ENCODE assay signal across 8 cellular contexts in genomic region chr7:35528381-35528977, GRCh38.
"Had no signal": no experiment of that assay in that cellular context is flagged by ENCODE, and none has a peak within 500 bp of the region (broad histone marks: within the 10 kb centered on the region; RNA-seq: fewer than 3 reads in every experiment).

No MANE protein-coding gene starts in this region.

- H3K4me1 ChIP-seq: HAP-1 had no signal

- H3K9me3 ChIP-seq: HAP-1 had no signal

- H3K36me3 ChIP-seq: HAP-1 had no signal

- H3K4me2 ChIP-seq: GM23338 had no signal

- H3K4me3 Mint-ChIP-seq: GM23338, HFFc6 had no signal

- DNase-seq: H7, HFFc6, IMR-90 had no signal

- ATAC-seq: GM23338, HCT116, K562 had no signal

- H3K4me1 Mint-ChIP-seq: GM23338 had no signal

- H3K27ac Mint-ChIP-seq: GM23338, HFFc6 had no signal

- FAIRE-seq: K562 had no signal

- H3K27ac ChIP-seq: HL-60 had no signal

- H3K4me3 ChIP-seq: GM23338, HAP-1, K562 had no signal

- H2AFZ ChIP-seq: GM23338 had no signal

- H3K9me3 Mint-ChIP-seq: GM23338, HFFc6 had no signal
